In the genomic region with DNA sequence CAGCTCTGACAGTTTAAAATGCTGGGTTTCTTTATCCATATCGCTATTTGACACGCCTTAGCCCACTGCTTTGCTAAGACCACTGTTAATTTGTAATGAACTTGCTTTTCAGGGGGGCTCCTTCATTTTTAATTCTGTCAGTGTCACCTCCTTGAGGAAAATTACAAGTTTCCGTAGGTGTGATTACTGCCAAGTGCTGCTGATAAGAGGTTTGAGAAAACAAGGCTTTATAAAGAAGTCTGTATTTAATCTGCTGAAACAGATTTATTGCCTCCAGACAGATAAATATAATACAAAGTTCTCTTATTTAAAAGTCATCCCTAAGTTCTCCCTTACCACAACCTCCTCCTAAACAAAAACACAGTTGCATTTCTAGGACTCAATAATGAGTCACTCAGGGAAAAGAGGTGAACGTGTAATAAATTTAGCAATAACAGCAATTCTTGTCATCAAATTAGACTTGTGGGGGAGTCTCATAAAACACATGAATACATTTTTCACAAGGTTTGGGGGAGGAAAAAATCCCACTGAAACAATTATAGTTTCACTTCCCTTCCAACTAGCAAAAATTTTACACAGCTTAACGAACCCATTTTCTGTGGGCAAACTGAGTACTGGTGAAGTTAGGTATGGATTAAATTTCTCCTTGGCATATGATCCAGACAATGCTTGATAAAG, we compare ENCODE assay signal across 13 cellular contexts.
DNase-seq lines count a peak whose midpoint lies in the region; TF ChIP-seq lines count a peak whose summit lies in the region.
"Had no signal": no experiment of that assay in that cellular context is flagged by ENCODE, and none has a peak within 500 bp of the region (broad histone marks: within the 10 kb centered on the region; RNA-seq: fewer than 3 reads in every experiment).

No MANE protein-coding gene starts in this region.

- POLR2A ChIA-PET in SK-N-SH (lab: Yijun Ruan, JAX): interaction anchor here (0.8 kb wide), 1 partner anchor 195 kb away, joined by 3 read pairs; no protein-coding TSS in a partner anchor

- no peaks in the 10 kb centered on the region for H3K36me3 Mint-ChIP-seq in nephron progenitor cell (ENCODE audit: low read depth)

- H3K4me1 ChIP-seq in SK-N-SH (ENCODE audit: control insufficient read depth in 1 of 2, insufficient read depth in 2 of 2, low read depth in 1 of 2, low read length in 1 of 2) (peaks cover 9 to 29% of the 10 kb centered on the region in 2 experiments; a peak in 3 of 4 replicates), osteoblast (ENCODE audit: insufficient read depth, low read length) (peaks cover 37% of the 10 kb centered on the region)

- H3K36me3 ChIP-seq in SK-N-SH (replicated peaks in 1 of 2; ENCODE audit: control insufficient read depth in 1 of 2, insufficient read depth in 2 of 2, low read length in 1 of 2): peaks cover 0 to 3% of the 10 kb centered on the region in 2 experiments
- no peaks in the 10 kb centered on the region for H3K36me3 ChIP-seq in osteoblast (ENCODE audit: insufficient read depth, low read length)
- H3K36me3 ChIP-seq: thyroid gland had no signal

- H3K27me3 Mint-ChIP-seq in nephron progenitor cell (ENCODE audit: low read depth, poor library complexity): peaks cover 5% of the 10 kb centered on the region
- H3K27me3 Mint-ChIP-seq: naive thymus-derived CD8-positive, alpha-beta T cell had no signal

- H3F3A ChIP-seq in SK-N-SH (replicated peaks; ENCODE audit: insufficient read depth): peaks cover 21% of the 10 kb centered on the region

- H3K27me3 ChIP-seq in SK-N-SH (ENCODE audit: insufficient read depth): no peaks in the 10 kb centered on the region
- H3K27me3 ChIP-seq in osteoblast (ENCODE audit: insufficient read depth, low read length): no peaks in the 10 kb centered on the region
- H3K27me3 ChIP-seq: thyroid gland had no signal

- no peaks in the 10 kb centered on the region for H3K9me3 Mint-ChIP-seq in nephron progenitor cell
- H3K9me3 Mint-ChIP-seq: naive thymus-derived CD8-positive, alpha-beta T cell had no signal

- H2AFZ ChIP-seq in SK-N-SH (ENCODE audit: low read depth) (no peak overlapping the region), osteoblast (ENCODE audit: low read length) (no peak overlapping the region)

- CTCF ChIA-PET in SK-N-SH (lab: Yijun Ruan, JAX): interaction anchor here (1.5 to 1.6 kb wide), 2 partner anchors 74 to 857 kb away, joined by 3 to 4 read pairs; no protein-coding TSS in a partner anchor

- no peak overlapping the region for H3K9ac ChIP-seq in SK-N-SH

- DNase-seq in GM12865 (ENCODE audit: low read depth): peak; percentile 62
- peak; percentile 9 for DNase-seq in LoVo (ENCODE audit: low spot score)
- no peak for DNase-seq in SK-N-SH
- peak; percentile 36 for DNase-seq in iris pigment epithelial cell (ENCODE audit: low read depth)
- DNase-seq in nephron progenitor cell: no peak
- no peak for DNase-seq in osteoblast (ENCODE audit: insufficient read length, low spot score, missing footprints)
- DNase-seq in activated CD4-positive, alpha-beta T cell treated with anti-CD3 and anti-CD28 coated beads for 4 hours: no peak
- DNase-seq in OCI-M1 (lab: John Stamatoyannopoulos, UW): no peak
- DNase-seq: effector memory CD4-positive, alpha-beta T cell; glutamatergic neuron; H7; naive thymus-derived CD8-positive, alpha-beta T cell; thyroid gland had no signal

- H3K4me3 ChIP-seq in GM12865 (ENCODE audit: low read depth, low read length): peak overlapping the region; percentile 24; the same call in 1 of the 2 replicates
- no peak overlapping the region for H3K4me3 ChIP-seq in SK-N-SH (ENCODE audit: low read depth in 2 of 2, low read length in 1 of 2)
- no peak overlapping the region for H3K4me3 ChIP-seq in osteoblast (ENCODE audit: insufficient read depth, low read length)
- H3K4me3 ChIP-seq: thyroid gland had no signal

- TF ChIP-seq EP300 in SK-N-SH (IDR thresholded peaks at IDR 0.05; ENCODE audit: borderline replicate concordance in 1 of 2, low read depth in 1 of 2, low read length in 1 of 2): no peak

- no peaks in the 10 kb centered on the region for H3K9me3 ChIP-seq in SK-N-SH
- no peaks in the 10 kb centered on the region for H3K9me3 ChIP-seq in osteoblast (ENCODE audit: low read depth, low read length)
- H3K9me3 ChIP-seq: thyroid gland had no signal

- no peaks in the 10 kb centered on the region for H3K9me2 ChIP-seq in SK-N-SH

- H3K4me2 ChIP-seq in SK-N-SH (no peak overlapping the region), osteoblast (ENCODE audit: insufficient read depth, low read length) (no peak overlapping the region)

- H3K27ac ChIP-seq in SK-N-SH (ENCODE audit: low read depth in 2 of 2, low read length in 1 of 2) (no peak overlapping the region), osteoblast (ENCODE audit: low read depth, low read length) (no peak overlapping the region)
- H3K27ac ChIP-seq: thyroid gland had no signal

- peaks cover 91% of the 10 kb centered on the region for H3K79me2 ChIP-seq in SK-N-SH (ENCODE audit: insufficient read depth)
- H3K79me2 ChIP-seq in osteoblast (ENCODE audit: insufficient read depth, low read length): peaks cover 95% of the 10 kb centered on the region

- TF ChIP-seq CTCF in GM12865 (IDR thresholded peaks at IDR 0.05; ENCODE audit: insufficient read depth, low read depth, low read length, missing control alignments): no peak
- TF ChIP-seq CTCF in SK-N-SH (IDR thresholded peaks at IDR 0.05): no peak
- TF ChIP-seq CTCF in nephron progenitor cell (IDR thresholded peaks at IDR 0.05): no peak
- no peak for TF ChIP-seq CTCF in osteoblast (IDR thresholded peaks at IDR 0.05; ENCODE audit: extremely low read depth, low read depth, low read length)

- H3K4me3 Mint-ChIP-seq in nephron progenitor cell: no peak overlapping the region

- H3K4me1 Mint-ChIP-seq in nephron progenitor cell: peaks cover 33% of the 10 kb centered on the region

- H4K20me1 ChIP-seq in SK-N-SH (ENCODE audit: insufficient read depth) (peaks cover 30% of the 10 kb centered on the region), osteoblast (ENCODE audit: insufficient read depth, low read length) (peaks cover 47% of the 10 kb centered on the region)

- H3K27ac Mint-ChIP-seq in nephron progenitor cell: no peak overlapping the region

- WGBS in SK-N-SH (ENCODE audit: low lambda C conversion rate): 84% methylated on average over 5 of the region's 5 CpGs

- no peak for TF ChIP-seq RAD21 in SK-N-SH (IDR thresholded peaks at IDR 0.05; ENCODE audit: low read length)

TF ChIP-seq in SK-N-SH, 30 proteins besides CTCF, POLR2A, EP300 and RAD21 (continues in another document):
- no peak for TF ChIP-seq SMC3 (IDR thresholded peaks at IDR 0.05; ENCODE audit: low read depth, low read length)
- TF ChIP-seq, protein P1, sequence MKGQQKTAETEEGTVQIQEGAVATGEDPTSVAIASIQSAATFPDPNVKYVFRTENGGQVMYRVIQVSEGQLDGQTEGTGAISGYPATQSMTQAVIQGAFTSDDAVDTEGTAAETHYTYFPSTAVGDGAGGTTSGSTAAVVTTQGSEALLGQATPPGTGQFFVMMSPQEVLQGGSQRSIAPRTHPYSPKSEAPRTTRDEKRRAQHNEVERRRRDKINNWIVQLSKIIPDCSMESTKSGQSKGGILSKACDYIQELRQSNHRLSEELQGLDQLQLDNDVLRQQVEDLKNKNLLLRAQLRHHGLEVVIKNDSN (IDR thresholded peaks at IDR 0.05; ENCODE audit: borderline replicate concordance, low read depth): no peak
- TF ChIP-seq YY1 (IDR thresholded peaks at IDR 0.05; ENCODE audit: low read depth): no peak
- TF ChIP-seq RCOR1 (IDR thresholded peaks at IDR 0.05; ENCODE audit: low read length): no peak
- TF ChIP-seq JUND (IDR thresholded peaks at IDR 0.05): peak; percentile 31; the same call in 1 of the 2 replicates
- TF ChIP-seq GATA2 (CRISPR knock-in tag; IDR thresholded peaks at IDR 0.05): no peak
- TF ChIP-seq TAF1 (IDR thresholded peaks at IDR 0.05; ENCODE audit: borderline replicate concordance, low read depth, low read length): no peak
- no peak for TF ChIP-seq FOXJ3 (CRISPR knock-in tag; IDR thresholded peaks at IDR 0.05)
- TF ChIP-seq MXI1 (IDR thresholded peaks at IDR 0.05; ENCODE audit: low read depth, low read length): no peak
- no peak for TF ChIP-seq REST (IDR thresholded peaks at IDR 0.05; ENCODE audit: low read depth, low read length)
- no peak for TF ChIP-seq POLR2AphosphoS5 (IDR thresholded peaks at IDR 0.05; ENCODE audit: low read depth, low read length)
- TF ChIP-seq MAX (IDR thresholded peaks at IDR 0.05; ENCODE audit: low read depth): no peak

Comparison
In these comparisons a context has a peak if more than half of its experiments do, and no peak if none do; other contexts are left out.
1. DNase-seq: peak in GM12865 (single experiment), LoVo (single experiment) and iris pigment epithelial cell (single experiment); none in SK-N-SH (single experiment), nephron progenitor cell (single experiment), osteoblast (single experiment), activated CD4-positive, alpha-beta T cell treated with anti-CD3 and anti-CD28 coated beads for 4 hours (0 of 2) and OCI-M1 (single experiment).